25 cellular contexts compared by ENCODE assay signal in the genomic region with DNA sequence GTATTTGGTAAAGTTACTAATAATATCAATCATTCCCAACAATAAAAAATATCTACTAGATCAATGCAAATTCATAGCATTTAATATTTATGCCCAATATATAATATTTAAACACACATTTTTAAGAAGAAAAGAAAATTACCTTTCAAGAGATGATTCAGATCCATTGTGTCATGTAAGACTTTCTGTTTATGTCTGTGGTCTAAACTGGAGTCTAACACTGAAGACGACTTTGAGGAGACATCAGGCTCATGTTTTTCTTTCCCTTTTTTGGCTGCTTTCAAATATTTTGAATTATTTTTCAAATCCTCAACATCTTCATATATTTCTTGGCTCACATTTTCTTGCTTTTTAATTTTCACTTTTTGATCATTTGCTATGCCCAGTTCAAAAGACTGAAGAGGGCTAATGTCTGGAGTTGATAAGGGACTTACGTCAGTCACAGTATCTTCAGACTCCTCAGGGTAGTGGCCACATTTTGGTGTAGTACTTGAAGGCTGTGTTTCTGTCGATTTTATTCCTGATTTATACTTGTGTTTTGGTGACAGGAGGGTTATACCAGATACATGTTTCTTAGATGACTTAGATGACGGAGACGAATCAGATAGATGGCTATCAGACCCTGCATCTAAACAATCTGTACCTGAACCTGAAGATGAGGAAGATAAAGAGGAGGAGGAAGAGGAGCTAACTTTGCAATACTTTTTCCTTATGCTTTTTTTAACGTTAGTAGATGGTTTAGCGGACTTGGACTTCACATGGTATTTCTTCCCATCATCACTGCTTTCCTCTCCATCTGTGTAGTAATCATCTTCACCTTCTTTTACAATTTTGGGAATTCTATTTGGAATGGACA. TPM values are rescaled to one million over a fixed set of nuclear protein-coding genes. Genes with fewer than 3 reads are reported as not detected.
DNase-seq lines count a peak whose midpoint lies in the region; ATAC-seq, FAIRE-seq and TF ChIP-seq lines count a peak whose summit lies in the region.
"Had no signal": no experiment of that assay in that cellular context is flagged by ENCODE, and none has a peak within 500 bp of the region (broad histone marks: within the 10 kb centered on the region; RNA-seq: fewer than 3 reads in every experiment).

No MANE protein-coding gene starts in this region.

- intact Hi-C loops in Calu3 (cut with micrococcal nuclease; ENCODE audit: unreplicated experiment) (no loop called here), PC-3 (cut with micrococcal nuclease) (no loop called here)

- no peak for ATAC-seq in PC-3
- ATAC-seq: naive thymus-derived CD8-positive, alpha-beta T cell; SK-N-SH treated with all-trans-retinoic acid at 6 μM for 48 hours; WTC11 had no signal

- H3K4me1 Mint-ChIP-seq in Calu3 (ENCODE audit: low read depth, unreplicated experiment) (peaks cover 8% of the 10 kb centered on the region), chondrocyte (ENCODE audit: low read depth) (peaks cover 9% of the 10 kb centered on the region)

- H3K27me3 Mint-ChIP-seq in Calu3 (ENCODE audit: unreplicated experiment) (no peaks in the 10 kb centered on the region), chondrocyte (ENCODE audit: low read depth) (no peaks in the 10 kb centered on the region)
- H3K27me3 Mint-ChIP-seq: naive thymus-derived CD8-positive, alpha-beta T cell had no signal

- CTCF ChIA-PET in Calu3 (lab: Charles Lee) (no interaction called here), PC-3 (lab: Charles Lee) (no interaction called here)

- POLR2A ChIA-PET in PC-3 (lab: Charles Lee; ENCODE audit: unreplicated experiment), result no interaction called here

- H3K4me3 ChIP-seq in PC-3 (ENCODE audit: low read length), result no peak overlapping the region
- H3K4me3 ChIP-seq: smooth muscle cell had no signal

- H3K36me3 ChIP-seq in PC-3 (ENCODE audit: low read depth, low read length), result no peaks in the 10 kb centered on the region; the same call in 1 of the 2 replicates

- no peak overlapping the region for H3K27ac ChIP-seq in PC-3 (ENCODE audit: low read length)
- H3K27ac ChIP-seq: epithelial cell of prostate had no signal

- H3K9me2 ChIP-seq in PC-3 (replicated peaks; ENCODE audit: low read length), result no peaks in the 10 kb centered on the region

- H3K4me1 ChIP-seq in PC-3 (ENCODE audit: insufficient read depth, low read length), result peaks cover 1% of the 10 kb centered on the region; the same call in 1 of the 2 replicates

- H3K4me3 Mint-ChIP-seq in Calu3 (ENCODE audit: low read depth, unreplicated experiment) (no peak overlapping the region), chondrocyte (ENCODE audit: unreplicated experiment) (no peak overlapping the region)
- H3K4me3 Mint-ChIP-seq: HFFc6; T-helper 2 cell treated with Interferon-gamma antibody and Interleukin-4, amounts not matched to agents 5 μg/mL and 100 μg/mL, for 36 hours; WTC11 had no signal

- H4K20me1 ChIP-seq in PC-3 (ENCODE audit: low read length), result no peaks in the 10 kb centered on the region

- H2AFZ ChIP-seq in PC-3 (ENCODE audit: low read length), result no peak overlapping the region

- H3K36me3 Mint-ChIP-seq in Calu3 (ENCODE audit: insufficient read depth, unreplicated experiment), result peaks cover 20% of the 10 kb centered on the region
- H3K36me3 Mint-ChIP-seq in chondrocyte (ENCODE audit: low read depth), result peaks cover 7% of the 10 kb centered on the region

- DNase-seq in Calu3 (no peak), PC-3 (no peak), chondrocyte (ENCODE audit: low spot score) (no peak), NCI-H524 (lab: John Stamatoyannopoulos, UW) (no peak), NCI-H510A treated with DMSO at 0.1 percent for 48 hours (lab: John Stamatoyannopoulos, UW) (no peak), SK-N-DZ (ENCODE audit: low spot score) (no peak), DMS 273 treated with DMSO at 0.1 percent for 48 hours (lab: John Stamatoyannopoulos, UW) (no peak)
- DNase-seq: ACHN; activated CD4-positive, alpha-beta T cell treated with anti-CD3 and anti-CD28 coated beads, Interleukin-2, amount 50 U/mL, for 48 hours; activated CD8-positive, alpha-beta memory T cell treated with anti-CD3 and anti-CD28 coated beads, Interleukin-2, amount 50 U/mL, for 4 hours; C1 segment of cervical spinal cord; cerebellar nuclear complex; HFFc6; KG1; naive thymus-derived CD8-positive, alpha-beta T cell; NCI-H1436; NCI-H524 treated with DMSO at 0.1 percent for 48 hours; retina; stimulated activated CD4-positive, alpha-beta T cell treated with anti-CD3 and anti-CD28 coated beads, Interleukin-2, amount 100 ng/mL, for 24 hours had no signal

- no peak overlapping the region for H3K4me2 ChIP-seq in PC-3 (ENCODE audit: low read length)
- H3K4me2 ChIP-seq: smooth muscle cell had no signal

- no peaks in the 10 kb centered on the region for H3F3A ChIP-seq in PC-3 (ENCODE audit: low read length, unreplicated experiment)

- H3K27ac Mint-ChIP-seq in Calu3 (ENCODE audit: unreplicated experiment), result no peak overlapping the region
- peak overlapping the region; percentile 51 for H3K27ac Mint-ChIP-seq in chondrocyte (ENCODE audit: unreplicated experiment)
- H3K27ac Mint-ChIP-seq: HFFc6; T-helper 2 cell treated with Interferon-gamma antibody and Interleukin-4, amounts not matched to agents 5 μg/mL and 100 μg/mL, for 36 hours; WTC11 had no signal

- H3K9ac ChIP-seq in PC-3 (ENCODE audit: low read length), result no peak overlapping the region

- BruUV-seq in Calu3 (replicated peaks; lab: Mats Ljungman, UMichigan) (TSS peak; percentile 43), PC-3 (replicated peaks; lab: Mats Ljungman, UMichigan) (TSS peak; percentile 70)

- TF ChIP-seq CTCF in Calu3 (IDR thresholded peaks at IDR 0.05; ENCODE audit: unreplicated experiment), result no peak
- TF ChIP-seq CTCF in PC-3 (conservative IDR thresholded peaks at IDR 0.05; ENCODE audit: low read depth, low read length), result no peak
- no peak for TF ChIP-seq CTCF in chondrocyte (IDR thresholded peaks at IDR 0.05)

- H3K27me3 ChIP-seq in PC-3 (ENCODE audit: low read length), result no peaks in the 10 kb centered on the region

- H3K9me3 Mint-ChIP-seq in Calu3 (ENCODE audit: low read depth, unreplicated experiment) (no peaks in the 10 kb centered on the region), chondrocyte (ENCODE audit: low read depth) (no peaks in the 10 kb centered on the region)
- H3K9me3 Mint-ChIP-seq: HFFc6; naive thymus-derived CD8-positive, alpha-beta T cell; T-helper 2 cell treated with Interferon-gamma antibody and Interleukin-4, amounts not matched to agents 5 μg/mL and 100 μg/mL, for 36 hours; WTC11 had no signal

- H3K79me2 ChIP-seq in PC-3 (ENCODE audit: low read length), result 0 out of 2 replicates have a peak, but pooled peaks cover 5% of the 10 kb centered on the region

- no peaks in the 10 kb centered on the region for H3K9me3 ChIP-seq in PC-3 (ENCODE audit: low read length)

- peak; percentile 77 for FAIRE-seq in A204.1 (lab: Jason Lieb, UNC)

RNA-seq across cellular contexts. Expression of a gene that starts 13.6 kb away (rescaled TPM):
- 36.9 and 38.4 TPM in 2 replicates for total RNA-seq in Calu3 (2022)
- 10.5 and 12.4 TPM in 2 replicates for total RNA-seq in PC-3 (2014; rRNA removed)
- total RNA-seq in chondrocyte, result 48.5 to 53.1 TPM (median 50.1 TPM) in 3 replicates
- polyA plus RNA-seq in SK-N-DZ (2014; cell fraction: cytosol; rRNA removed), result 18.7 and 21.0 TPM in 2 replicates
- 6.9 and 8.7 TPM in 2 replicates for polyA plus RNA-seq in SK-N-DZ (2014; cell fraction: nucleus; rRNA removed)

RNA-seq across cellular contexts. Expression of a gene that starts 19.2 kb away (rescaled TPM):
- total RNA-seq in Calu3 (2022) (15.9 and 16.1 TPM in 2 replicates), PC-3 (2014; rRNA removed) (8.4 and 9.2 TPM in 2 replicates), chondrocyte (53.5 to 57.5 TPM (median 53.6 TPM) in 3 replicates)
- polyA plus RNA-seq in SK-N-DZ (2014; cell fraction: cytosol; rRNA removed), result 7.5 and 8.8 TPM in 2 replicates
- polyA plus RNA-seq in SK-N-DZ (2014; cell fraction: nucleus; rRNA removed), result 8.7 and 10.4 TPM in 2 replicates

RNA-seq across cellular contexts. Expression of a gene that starts 47.2 kb away (rescaled TPM):
- total RNA-seq in Calu3 (2022) (15.2 and 17.8 TPM in 2 replicates), PC-3 (2014; rRNA removed) (20.7 and 23.2 TPM in 2 replicates), chondrocyte (48.9 to 61.5 TPM (median 61.0 TPM) in 3 replicates)
- 31.0 and 36.9 TPM in 2 replicates for polyA plus RNA-seq in SK-N-DZ (2014; cell fraction: cytosol; rRNA removed)
- polyA plus RNA-seq in SK-N-DZ (2014; cell fraction: nucleus; rRNA removed), result 34.7 and 42.4 TPM in 2 replicates
